In the genomic region with DNA sequence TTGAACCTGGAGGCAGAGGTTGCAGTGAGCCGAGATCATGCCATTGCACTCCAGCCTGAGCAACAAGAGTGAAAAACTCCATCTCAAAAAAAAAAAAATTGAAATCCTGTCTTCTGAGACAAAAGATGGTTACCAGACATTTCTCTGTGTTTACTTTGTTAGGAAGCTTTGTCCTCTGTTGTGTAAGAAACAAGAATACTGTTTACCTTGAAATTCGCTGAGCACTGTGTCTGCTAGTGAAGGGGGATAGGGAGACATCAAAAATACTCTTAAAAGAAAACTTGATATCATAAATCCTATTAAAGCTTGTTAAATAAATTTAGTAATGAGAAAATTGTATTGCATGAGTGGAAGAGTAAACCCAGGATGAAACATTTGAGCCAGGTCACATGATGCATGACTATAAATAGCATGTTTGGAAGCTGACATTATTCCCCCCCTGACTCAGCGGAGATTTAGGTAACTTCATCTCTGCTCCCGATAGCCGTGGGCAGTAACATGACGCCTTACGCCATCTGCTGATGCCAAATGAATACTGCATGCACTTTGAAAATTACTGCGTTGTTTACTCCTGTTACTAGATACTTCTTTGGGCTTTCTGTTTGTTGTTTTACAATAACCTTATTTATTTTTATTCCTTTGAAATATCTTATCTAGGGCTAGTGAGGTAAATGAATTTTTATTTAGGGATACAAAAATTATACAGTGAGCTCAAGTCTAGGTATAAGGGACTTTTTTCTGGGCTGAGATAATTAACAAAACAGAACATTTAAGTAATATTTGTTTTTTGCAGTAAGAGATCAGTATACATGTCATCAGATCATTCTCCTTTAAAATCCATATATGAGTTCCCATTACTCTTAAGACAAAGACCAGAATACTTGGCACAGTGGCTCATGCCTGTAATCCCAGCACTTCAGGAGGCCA, we compare ENCODE assay signal across 8 cellular contexts.
DNase-seq lines count a peak whose midpoint lies in the region; ATAC-seq and TF ChIP-seq lines count a peak whose summit lies in the region.

No MANE protein-coding gene starts in this region.

- 13 to 22% (median 17%) methylated on average over 8 of the region's 8 CpGs for WGBS in psoas muscle, 3 donors

- TF ChIP-seq CTCF in BE2C (IDR thresholded peaks at IDR 0.05; ENCODE audit: low read depth, low read length), result peak; percentile 74
- TF ChIP-seq CTCF in psoas muscle (IDR thresholded peaks at IDR 0.05), result peak; percentile 85

- peak; percentile 50 for DNase-seq in BE2C
- peak; percentile 10 for DNase-seq in GM19240 (ENCODE audit: insufficient read length, low spot score)
- DNase-seq in MG63, result peak; percentile 66
- DNase-seq in RPMI7951 (ENCODE audit: low read depth), result peak; percentile 91
- peak in 1 of 2 donors; percentile 58 for DNase-seq in activated naive CD4-positive, alpha-beta T cell treated with anti-CD3 and anti-CD28 coated beads, Interleukin-2, amount 50 U/mL, for 72 hours (ENCODE audit: low spot score in 2 of 2)
- peak in 41 of 42 donors; percentile 13 to 87 (median 61) for DNase-seq in head of caudate nucleus
- peak; percentile 39 to 72 for DNase-seq in psoas muscle

- H3K27me3 ChIP-seq in BE2C (no peaks in the 10 kb centered on the region), MG63 (no peaks in the 10 kb centered on the region), psoas muscle (ENCODE audit: insufficient read depth in 3 of 3, low read length in 2 of 3) (no peaks in the 10 kb centered on the region)

- peak; percentile 61 to 74 for ATAC-seq in activated naive CD4-positive, alpha-beta T cell treated with anti-CD3 and anti-CD28 coated beads, Interleukin-2, amount 50 U/mL, for 72 hours
- peak; percentile 83 to 91 (median 88) for ATAC-seq in psoas muscle
- ATAC-seq in HG02642 (IDR thresholded peaks at IDR 0.05; ENCODE audit: poor library complexity, unreplicated experiment), result no peak

- no peaks in the 10 kb centered on the region for H3K36me3 Mint-ChIP-seq in activated naive CD4-positive, alpha-beta T cell treated with anti-CD3 and anti-CD28 coated beads, Interleukin-2, amount 50 U/mL, for 72 hours

- intact Hi-C loops in head of caudate nucleus (cut with DNase I) (loop anchor here (5.0 kb wide), 1 partner anchor 183 kb away; no protein-coding TSS in a partner anchor), psoas muscle (cut with DNase I) (loop anchor here (2.0 to 5.0 kb wide), 5 partner anchors 118 to 184 kb away; partner anchors contain the start of gene MAP3K20 (in 1 of the 2))

- H3K27ac ChIP-seq in psoas muscle, result peak overlapping the region; percentile 86

- no peaks in the 10 kb centered on the region for H3K4me1 ChIP-seq in BE2C
- peaks cover 64% of the 10 kb centered on the region for H3K4me1 ChIP-seq in psoas muscle

- no peak overlapping the region for H3K27ac Mint-ChIP-seq in activated naive CD4-positive, alpha-beta T cell treated with anti-CD3 and anti-CD28 coated beads, Interleukin-2, amount 50 U/mL, for 72 hours

- H3K36me3 ChIP-seq in BE2C (no peaks in the 10 kb centered on the region), MG63 (peaks cover 25% of the 10 kb centered on the region), psoas muscle (ENCODE audit: insufficient read depth in 1 of 2, low read depth in 1 of 2) (peaks cover 0 to 22% of the 10 kb centered on the region in 2 donors)

- H3K4me3 ChIP-seq in BE2C (ENCODE audit: low read depth, low read length), result no peak overlapping the region
- no peak overlapping the region for H3K4me3 ChIP-seq in MG63
- H3K4me3 ChIP-seq in psoas muscle, result peak overlapping the region; percentile 37

- no peaks in the 10 kb centered on the region for H3K9me3 Mint-ChIP-seq in activated naive CD4-positive, alpha-beta T cell treated with anti-CD3 and anti-CD28 coated beads, Interleukin-2, amount 50 U/mL, for 72 hours

- H3K9me3 ChIP-seq in BE2C (no peaks in the 10 kb centered on the region), MG63 (no peaks in the 10 kb centered on the region), psoas muscle (no peaks in the 10 kb centered on the region)
